ENCODE assay signal across 5 cellular contexts in genomic region chr2:124310671-124311070, GRCh38.
"Had no signal": no experiment of that assay in that cellular context is flagged by ENCODE, and none has a peak within 500 bp of the region (broad histone marks: within the 10 kb centered on the region; RNA-seq: fewer than 3 reads in every experiment).

No MANE protein-coding gene starts in this region.

- H3K4me3 Mint-ChIP-seq: IgD-negative memory B cell had no signal

- H3K4me3 ChIP-seq: K562 had no signal

- H3K27ac ChIP-seq: HL-60 had no signal

- DNase-seq: IMR-90 had no signal

- H3K36me3 Mint-ChIP-seq: IgD-negative memory B cell had no signal

- ATAC-seq: HepG2, K562 had no signal

- H3K27ac Mint-ChIP-seq: IgD-negative memory B cell had no signal

- H3K27me3 Mint-ChIP-seq: IgD-negative memory B cell had no signal

- H3K4me1 Mint-ChIP-seq: IgD-negative memory B cell had no signal
